Comparison of ENCODE assay signal across 8 cellular contexts in the genomic region with DNA sequence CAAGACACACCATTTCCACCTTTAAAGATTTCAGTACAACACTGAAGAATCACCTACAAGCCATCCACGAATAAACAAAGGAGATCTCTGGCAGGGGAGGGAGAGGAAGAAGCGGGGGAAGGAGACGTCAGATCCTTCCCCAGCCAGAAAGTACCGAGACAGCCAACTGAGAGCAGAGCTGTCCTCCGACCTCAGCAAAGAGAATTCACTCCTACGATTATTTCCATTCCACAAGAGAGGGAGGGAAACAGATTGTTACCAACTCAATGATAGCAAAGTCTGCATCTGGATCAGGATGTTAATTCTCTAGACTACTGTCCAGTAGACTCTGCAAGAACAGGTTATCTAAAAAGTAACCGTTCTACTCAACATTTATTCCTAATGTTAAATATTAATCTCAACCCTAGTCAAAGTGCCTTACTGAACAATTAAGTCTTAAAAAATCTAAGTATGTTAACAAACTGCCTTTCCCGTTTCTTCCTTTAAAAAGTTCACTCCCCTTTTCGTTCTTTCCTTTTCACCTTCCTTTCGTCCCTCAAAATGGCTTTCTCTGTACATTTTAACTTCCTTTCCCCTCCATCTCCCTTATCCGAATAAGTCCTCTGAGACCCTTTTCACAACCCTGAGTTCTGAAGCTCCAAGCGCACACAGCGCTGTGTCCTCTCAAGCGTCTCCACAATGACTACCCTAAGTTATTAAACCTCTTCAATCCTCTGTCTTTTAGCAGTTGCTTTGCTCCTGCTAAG. TPM values are rescaled to one million over a fixed set of nuclear protein-coding genes. Genes with fewer than 3 reads are reported as not detected.
DNase-seq lines count a peak whose midpoint lies in the region; ATAC-seq and TF ChIP-seq lines count a peak whose summit lies in the region.

No MANE protein-coding gene starts in this region.

- DNase-seq in NCI-H82 (lab: John Stamatoyannopoulos, UW) (peak; percentile 55), NCI-H82 treated with DMSO at 0.1 percent for 48 hours (lab: John Stamatoyannopoulos, UW; ENCODE audit: unreplicated experiment) (no peak), PC-3 (peak; percentile 71), glomerular visceral epithelial cell (ENCODE audit: extremely low spot score) (peak; percentile 64), pulmonary artery endothelial cell (ENCODE audit: low read depth, low spot score) (peak; percentile 61), vagina (ENCODE audit: extremely low spot score in 2 of 2) (no peak)
- DNase-seq in activated gamma-delta T cell treated with anti-CD3 and anti-CD28 coated beads, Interleukin-2, amount 50 U/mL, for 16 hours (ENCODE audit: low read depth) = peak; percentile 37

- peaks cover 35% of the 10 kb centered on the region for H4K20me1 ChIP-seq in PC-3 (ENCODE audit: low read length)

- peak overlapping the region; percentile 15; the same call in 1 of the 2 replicates for H3K27ac ChIP-seq in PC-3 (ENCODE audit: low read length)
- H3K27ac ChIP-seq in vagina = peak overlapping the region; percentile 100

- TF ChIP-seq CTCF in PC-3 (conservative IDR thresholded peaks at IDR 0.05; ENCODE audit: low read depth, low read length) (no peak), vagina (IDR thresholded peaks at IDR 0.05) (no peak)

- H3K4me2 ChIP-seq in PC-3 (ENCODE audit: low read length) = peak overlapping the region; percentile 97

- H3K27me3 ChIP-seq in PC-3 (ENCODE audit: low read length) = no peaks in the 10 kb centered on the region
- no peaks in the 10 kb centered on the region for H3K27me3 ChIP-seq in vagina

- H2AFZ ChIP-seq in PC-3 (ENCODE audit: low read length) = peak overlapping the region; percentile 73

- peak in 1 of 2 donors; percentile 65 for TF ChIP-seq POLR2A in vagina (IDR thresholded peaks at IDR 0.05)

- CTCF ChIA-PET in PC-3 (lab: Charles Lee) = no interaction called here

- H3K79me2 ChIP-seq in PC-3 (ENCODE audit: low read length) = peaks cover 87% of the 10 kb centered on the region

- POLR2A ChIA-PET in PC-3 (lab: Charles Lee; ENCODE audit: unreplicated experiment) = no interaction called here

- intact Hi-C loops in PC-3 (cut with micrococcal nuclease) (loop anchor here (1.0 kb wide), 1 partner anchor 21 kb away; no protein-coding TSS in a partner anchor), vagina (cut with DNase I) (loop anchor here (10.0 kb wide), 1 partner anchor 153 kb away; the partner anchor contains the start of gene RGMB)

- peak overlapping the region; percentile 100 for H3K9ac ChIP-seq in PC-3 (ENCODE audit: low read length)

- H3K4me3 ChIP-seq in PC-3 (ENCODE audit: low read length) (peak overlapping the region; percentile 98), vagina (peak overlapping the region; percentile 87 to 99)

- no peaks in the 10 kb centered on the region for H3K9me2 ChIP-seq in PC-3 (replicated peaks; ENCODE audit: low read length)

- H3K4me1 ChIP-seq in PC-3 (ENCODE audit: insufficient read depth, low read length) (peaks cover 21% of the 10 kb centered on the region), vagina (peaks cover 44% of the 10 kb centered on the region)

- H3K9me3 ChIP-seq in PC-3 (ENCODE audit: low read length) (no peaks in the 10 kb centered on the region), vagina (no peaks in the 10 kb centered on the region)

- H3F3A ChIP-seq in PC-3 (ENCODE audit: low read length, unreplicated experiment) = no peaks in the 10 kb centered on the region

- BruUV-seq in PC-3 (replicated peaks; lab: Mats Ljungman, UMichigan) = TSS peak; percentile 26

- ATAC-seq in HG02973 (IDR thresholded peaks at IDR 0.05; ENCODE audit: unreplicated experiment) = peak; percentile 18
- peak; percentile 6; the same call in 1 of the 2 replicates for ATAC-seq in PC-3

- H3K36me3 ChIP-seq in PC-3 (ENCODE audit: low read depth, low read length) = peaks cover 34% of the 10 kb centered on the region
- H3K36me3 ChIP-seq in vagina = peaks cover 4 to 19% of the 10 kb centered on the region in 2 donors

RNA-seq across cellular contexts. Expression of gene CHD1, which starts 1.4 kb away (rescaled TPM):
- total RNA-seq in PC-3 (2014; rRNA removed) (45.9 and 52.3 TPM in 2 replicates), pulmonary artery endothelial cell (75.2 and 81.6 TPM in 2 replicates), vagina (81.5 TPM)

Comparison
In these comparisons a context has a peak if more than half of its experiments do, and no peak if none do; other contexts are left out.
1. DNase-seq: peak in NCI-H82 (single experiment), PC-3 (single experiment), activated gamma-delta T cell treated with anti-CD3 and anti-CD28 coated beads, Interleukin-2, amount 50 U/mL, for 16 hours (single experiment), glomerular visceral epithelial cell (single experiment) and pulmonary artery endothelial cell (single experiment); none in NCI-H82 treated with DMSO at 0.1 percent for 48 hours (single experiment) and vagina (0 of 2).